Comparison of ENCODE assay signal across 11 cellular contexts in genomic region chr5:113354056-113354455, GRCh38.
"Had no signal": no experiment of that assay in that cellular context is flagged by ENCODE, and none has a peak within 500 bp of the region (broad histone marks: within the 10 kb centered on the region; RNA-seq: fewer than 3 reads in every experiment).

No MANE protein-coding gene starts in this region.

- H3K36me3 ChIP-seq: cardiac muscle cell, gastrocnemius medialis, tibial artery had no signal

- H3K36me3 Mint-ChIP-seq: activated naive CD4-positive, alpha-beta T cell treated with anti-CD3 and anti-CD28 coated beads, Interleukin-2, amount 50 U/mL, for 24 hours had no signal

- H3K9me3 ChIP-seq: gastrocnemius medialis, tibial artery had no signal

- H3K4me3 ChIP-seq: cardiac muscle cell, gastrocnemius medialis, skin epidermis, tibial artery had no signal

- H3K4me3 Mint-ChIP-seq: activated naive CD4-positive, alpha-beta T cell treated with anti-CD3 and anti-CD28 coated beads, Interleukin-2, amount 50 U/mL, for 24 hours; mesothelial cell of epicardium had no signal

- H3K9me3 Mint-ChIP-seq: activated naive CD4-positive, alpha-beta T cell treated with anti-CD3 and anti-CD28 coated beads, Interleukin-2, amount 50 U/mL, for 24 hours had no signal

- H3K4me1 ChIP-seq: gastrocnemius medialis, tibial artery had no signal

- DNase-seq: activated CD4-positive, alpha-beta T cell treated with anti-CD3 and anti-CD28 coated beads for 4 hours; aorta; gastrocnemius medialis; islet precursor cell; T-helper 1 cell; tibial artery had no signal

- ATAC-seq: gastrocnemius medialis had no signal

- H3K27ac ChIP-seq: cardiac muscle cell, gastrocnemius medialis, skin epidermis, tibial artery, VCaP had no signal

- H3K4me1 Mint-ChIP-seq: activated naive CD4-positive, alpha-beta T cell treated with anti-CD3 and anti-CD28 coated beads, Interleukin-2, amount 50 U/mL, for 24 hours had no signal

- H3K27me3 ChIP-seq: cardiac muscle cell, gastrocnemius medialis, tibial artery had no signal

- H3K27me3 Mint-ChIP-seq: activated naive CD4-positive, alpha-beta T cell treated with anti-CD3 and anti-CD28 coated beads, Interleukin-2, amount 50 U/mL, for 24 hours had no signal

- H3K27ac Mint-ChIP-seq: activated naive CD4-positive, alpha-beta T cell treated with anti-CD3 and anti-CD28 coated beads, Interleukin-2, amount 50 U/mL, for 24 hours; mesothelial cell of epicardium had no signal
